16 cellular contexts compared by ENCODE assay signal in the genomic region with DNA sequence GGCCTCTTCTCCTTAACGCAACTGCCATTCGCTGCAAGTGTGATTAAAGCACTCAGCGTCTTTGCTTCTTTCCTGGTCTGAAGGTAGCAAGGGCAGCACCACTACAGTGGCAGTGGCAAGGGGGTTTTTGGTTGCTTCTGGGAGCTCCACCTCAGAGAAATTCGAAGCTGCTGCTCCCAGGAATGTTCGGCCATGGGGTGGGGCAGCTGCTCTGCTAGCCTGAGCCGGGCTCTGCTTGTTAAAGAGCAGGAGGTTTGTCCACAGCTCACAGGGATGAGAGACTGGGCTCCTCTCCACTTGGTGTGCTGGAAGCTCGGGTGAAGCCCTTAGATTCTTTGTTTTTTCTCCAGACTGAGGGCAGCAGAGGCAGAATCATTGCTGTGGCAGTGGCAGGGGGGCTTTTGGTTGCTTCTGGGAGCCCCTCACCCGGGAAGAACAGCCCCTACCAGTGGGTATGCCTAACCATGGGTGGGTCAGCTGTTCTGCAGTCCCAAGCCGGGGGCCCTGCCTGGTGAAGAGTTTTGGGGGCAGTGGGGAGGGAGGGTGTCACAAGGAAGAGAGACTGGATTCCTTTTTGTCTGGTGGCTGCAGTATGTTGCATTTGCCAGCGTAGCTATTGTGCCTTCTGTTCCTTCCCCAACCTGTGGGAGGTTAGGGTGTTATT.
DNase-seq lines count a peak whose midpoint lies in the region; ATAC-seq and TF ChIP-seq lines count a peak whose summit lies in the region.
"Had no signal": no experiment of that assay in that cellular context is flagged by ENCODE, and none has a peak within 500 bp of the region (broad histone marks: within the 10 kb centered on the region; RNA-seq: fewer than 3 reads in every experiment).

No MANE protein-coding gene starts in this region.

- no peaks in the 10 kb centered on the region for H3K9me3 Mint-ChIP-seq in activated T-helper 17 cell treated with anti-CD3 and anti-CD28 coated beads, Interleukin-2, amount 50 U/mL, for 72 hours
- peaks cover 8% of the 10 kb centered on the region for H3K9me3 Mint-ChIP-seq in activated naive CD4-positive, alpha-beta T cell treated with anti-CD3 and anti-CD28 coated beads for 36 hours
- H3K9me3 Mint-ChIP-seq in activated T-helper 1 cell treated with anti-CD3 and anti-CD28 coated beads, Interleukin-12 subunit alpha, Interleukin-12 subunit beta, Interleukin-2, Interleukin-4 antibody, amounts not matched to agents 30 ng/mL and 10 ng/mL and 1 ng/mL, durations not matched to agents 14 hours and 24 hours and 36 hours, result no peaks in the 10 kb centered on the region

- H2BK15ac ChIP-seq in neuronal stem cell (ENCODE audit: low read length), result peak overlapping the region; percentile 13

- intact Hi-C loops in heart right ventricle (cut with DNase I), result loop anchor here in 5 of 10 donors (5.0 to 10.0 kb wide), 2 partner anchors 113 to 115 kb away; no protein-coding TSS in a partner anchor
- intact Hi-C loops in activated naive CD4-positive, alpha-beta T cell treated with anti-CD3 and anti-CD28 coated beads for 36 hours (cut with micrococcal nuclease), result no loop called here
- intact Hi-C loops in activated T-helper 1 cell treated with anti-CD3 and anti-CD28 coated beads, Interleukin-12 subunit alpha, Interleukin-12 subunit beta, Interleukin-2, Interleukin-4 antibody, amounts not matched to agents 30 ng/mL and 10 ng/mL and 1 ng/mL, durations not matched to agents 14 hours and 24 hours and 36 hours (cut with micrococcal nuclease), result no loop called here

- H3K4me1 Mint-ChIP-seq in activated T-helper 17 cell treated with anti-CD3 and anti-CD28 coated beads, Interleukin-2, amount 50 U/mL, for 72 hours, result no peaks in the 10 kb centered on the region
- H3K4me1 Mint-ChIP-seq in activated naive CD4-positive, alpha-beta T cell treated with anti-CD3 and anti-CD28 coated beads for 36 hours (ENCODE audit: low read depth), result no peaks in the 10 kb centered on the region
- no peaks in the 10 kb centered on the region for H3K4me1 Mint-ChIP-seq in activated T-helper 1 cell treated with anti-CD3 and anti-CD28 coated beads, Interleukin-12 subunit alpha, Interleukin-12 subunit beta, Interleukin-2, Interleukin-4 antibody, amounts not matched to agents 30 ng/mL and 10 ng/mL and 1 ng/mL, durations not matched to agents 14 hours and 24 hours and 36 hours (ENCODE audit: low read depth)
- H3K4me1 Mint-ChIP-seq: activated CD4-positive, alpha-beta T cell treated with anti-CD3 and anti-CD28 coated beads for 36 hours had no signal

- WGBS in heart right ventricle, 2 donors, result 58 to 64% methylated on average over 10 of the region's 10 CpGs
- no CpG with 5 or more reads among the region's 10 CpGs for WGBS in neuronal stem cell (ENCODE audit: extremely low coverage in 2 of 2, insufficient read length in 2 of 2, insufficient replicate concordance in 1 of 2), 2 donors

- H3K18ac ChIP-seq in neuronal stem cell (ENCODE audit: low read length), result peak overlapping the region; percentile 86

- H3K36me3 ChIP-seq in heart right ventricle (no peaks in the 10 kb centered on the region), neuronal stem cell (replicated peaks in 1 of 2; ENCODE audit: control insufficient read depth in 2 of 2, insufficient read depth in 2 of 2, low read length in 2 of 2) (no peaks in the 10 kb centered on the region)
- H3K36me3 ChIP-seq: lower lobe of right lung, ovary had no signal

- H3K36me3 Mint-ChIP-seq in activated T-helper 17 cell treated with anti-CD3 and anti-CD28 coated beads, Interleukin-2, amount 50 U/mL, for 72 hours (ENCODE audit: low read depth), result no peaks in the 10 kb centered on the region
- H3K36me3 Mint-ChIP-seq in activated naive CD4-positive, alpha-beta T cell treated with anti-CD3 and anti-CD28 coated beads for 36 hours (ENCODE audit: low read depth), result no peaks in the 10 kb centered on the region
- H3K36me3 Mint-ChIP-seq in activated T-helper 1 cell treated with anti-CD3 and anti-CD28 coated beads, Interleukin-12 subunit alpha, Interleukin-12 subunit beta, Interleukin-2, Interleukin-4 antibody, amounts not matched to agents 30 ng/mL and 10 ng/mL and 1 ng/mL, durations not matched to agents 14 hours and 24 hours and 36 hours (ENCODE audit: low read depth), result no peaks in the 10 kb centered on the region

- peak overlapping the region; percentile 36 for H2AFZ ChIP-seq in neuronal stem cell (ENCODE audit: low read length)

- H3K4me3 ChIP-seq in heart right ventricle (no peak overlapping the region), neuronal stem cell (ENCODE audit: low read length in 2 of 2) (no peak overlapping the region)
- H3K4me3 ChIP-seq: lower lobe of right lung, ovary had no signal

- H2BK12ac ChIP-seq in neuronal stem cell (ENCODE audit: low read length), result no peak overlapping the region

- no peak overlapping the region for H4K91ac ChIP-seq in neuronal stem cell (ENCODE audit: low read depth, low read length, poor library complexity)

- no peak overlapping the region for H2BK5ac ChIP-seq in neuronal stem cell (ENCODE audit: low read length)

- H3K27ac ChIP-seq in heart right ventricle, result peak overlapping the region in 8 of 10 donors; percentile 7 to 60 (median 37)
- H3K27ac ChIP-seq in neuronal stem cell (replicated peaks; ENCODE audit: low read length), result no peak overlapping the region
- H3K27ac ChIP-seq: lower lobe of right lung, ovary had no signal

- H3K4me1 ChIP-seq in heart right ventricle (peaks cover 0 to 20% (median 11%) of the 10 kb centered on the region in 9 donors), neuronal stem cell (ENCODE audit: control insufficient read depth in 2 of 2, insufficient read depth in 1 of 2, low read depth in 1 of 2, low read length in 2 of 2) (peaks cover 4 to 12% of the 10 kb centered on the region in 2 donors)
- H3K4me1 ChIP-seq: lower lobe of right lung had no signal

- no peak overlapping the region for H3K4me2 ChIP-seq in neuronal stem cell (ENCODE audit: insufficient read depth, low read length, poor library complexity, severe bottlenecking)

- H2AK5ac ChIP-seq in neuronal stem cell (ENCODE audit: low read depth, low read length), result no peak overlapping the region

- no peak overlapping the region for H2BK120ac ChIP-seq in neuronal stem cell (ENCODE audit: low read depth, low read length)

- CTCF ChIA-PET in activated naive CD4-positive, alpha-beta T cell treated with anti-CD3 and anti-CD28 coated beads for 36 hours (lab: Charles Lee), result interaction anchor here (0.7 kb wide), 1 partner anchor 675 kb away, joined by 4 read pairs; no protein-coding TSS in a partner anchor

- no peak overlapping the region for H3K27ac Mint-ChIP-seq in activated T-helper 17 cell treated with anti-CD3 and anti-CD28 coated beads, Interleukin-2, amount 50 U/mL, for 72 hours
- no peak overlapping the region for H3K27ac Mint-ChIP-seq in activated naive CD4-positive, alpha-beta T cell treated with anti-CD3 and anti-CD28 coated beads for 36 hours
- H3K27ac Mint-ChIP-seq in activated T-helper 1 cell treated with anti-CD3 and anti-CD28 coated beads, Interleukin-12 subunit alpha, Interleukin-12 subunit beta, Interleukin-2, Interleukin-4 antibody, amounts not matched to agents 30 ng/mL and 10 ng/mL and 1 ng/mL, durations not matched to agents 14 hours and 24 hours and 36 hours, result no peak overlapping the region
- H3K27ac Mint-ChIP-seq: activated CD4-positive, alpha-beta T cell treated with anti-CD3 and anti-CD28 coated beads for 36 hours had no signal

- H3K14ac ChIP-seq in neuronal stem cell (ENCODE audit: low read length), result no peak overlapping the region

- H3K27me3 ChIP-seq in heart right ventricle, result no peaks in the 10 kb centered on the region
- no peaks in the 10 kb centered on the region for H3K27me3 ChIP-seq in neuronal stem cell (ENCODE audit: control insufficient read depth in 3 of 3, insufficient read depth in 3 of 3, low read depth in 1 of 3, low read length in 3 of 3)
- H3K27me3 ChIP-seq: ovary had no signal

- peak; percentile 6 for ATAC-seq in activated T-helper 17 cell treated with anti-CD3 and anti-CD28 coated beads, Interleukin-2, amount 50 U/mL, for 72 hours (replicated peaks)
- ATAC-seq in heart right ventricle (peak; percentile 73 to 94 (median 88)), HG03196 (IDR thresholded peaks at IDR 0.05; ENCODE audit: unreplicated experiment) (no peak)
- ATAC-seq: activated CD4-positive, alpha-beta T cell treated with anti-CD3 and anti-CD28 coated beads for 36 hours; Panc1 had no signal

- H3K9me3 ChIP-seq in heart right ventricle, result peaks cover 0 to 3% (median 0%) of the 10 kb centered on the region in 11 donors
- H3K9me3 ChIP-seq in neuronal stem cell (replicated peaks in 1 of 2; ENCODE audit: control insufficient read depth in 2 of 2, insufficient read depth in 1 of 2, low read depth in 1 of 2, low read length in 2 of 2), result no peaks in the 10 kb centered on the region
- H3K9me3 ChIP-seq: lower lobe of right lung, ovary had no signal

- peak in 5 of 9 donors; percentile 18 to 53 (median 48) for TF ChIP-seq CTCF in heart right ventricle (IDR thresholded peaks at IDR 0.05)

- H3K79me1 ChIP-seq in neuronal stem cell (ENCODE audit: low read depth, low read length), result peaks cover 2% of the 10 kb centered on the region

- H4K8ac ChIP-seq in neuronal stem cell (ENCODE audit: low read depth, low read length), result peak overlapping the region; percentile 74

- DNase-seq in EH (ENCODE audit: low read depth) (peak; percentile 46), heart right ventricle (peak; percentile 22 to 46), neuronal stem cell (ENCODE audit: low spot score) (no peak)
- DNase-seq in activated CD8-positive, alpha-beta memory T cell treated with anti-CD3 and anti-CD28 coated beads for 24 hours, result no peak
- DNase-seq in activated naive CD4-positive, alpha-beta T cell treated with anti-CD3 and anti-CD28 coated beads for 36 hours, result no peak
- no peak for DNase-seq in activated T-helper 1 cell treated with anti-CD3 and anti-CD28 coated beads, Interleukin-12 subunit alpha, Interleukin-12 subunit beta, Interleukin-2, Interleukin-4 antibody, amounts not matched to agents 30 ng/mL and 10 ng/mL and 1 ng/mL, durations not matched to agents 14 hours and 24 hours and 36 hours (ENCODE audit: low spot score)
- DNase-seq: activated CD4-positive, alpha-beta T cell treated with anti-CD3 and anti-CD28 coated beads for 36 hours; activated T-cell treated with anti-CD3 and anti-CD28 coated beads, Interleukin-2, amount 50 U/mL, for 4 hours; anterior cingulate cortex; lower lobe of right lung; NCI-H1092 treated with DMSO at 0.1 percent for 48 hours; NCI-H510A; ovary had no signal

- H3K4me3 Mint-ChIP-seq in activated T-helper 17 cell treated with anti-CD3 and anti-CD28 coated beads, Interleukin-2, amount 50 U/mL, for 72 hours, result no peak overlapping the region
- no peak overlapping the region for H3K4me3 Mint-ChIP-seq in activated naive CD4-positive, alpha-beta T cell treated with anti-CD3 and anti-CD28 coated beads for 36 hours
- H3K4me3 Mint-ChIP-seq in activated T-helper 1 cell treated with anti-CD3 and anti-CD28 coated beads, Interleukin-12 subunit alpha, Interleukin-12 subunit beta, Interleukin-2, Interleukin-4 antibody, amounts not matched to agents 30 ng/mL and 10 ng/mL and 1 ng/mL, durations not matched to agents 14 hours and 24 hours and 36 hours, result no peak overlapping the region
- H3K4me3 Mint-ChIP-seq: activated CD4-positive, alpha-beta T cell treated with anti-CD3 and anti-CD28 coated beads for 36 hours; activated T-cell treated with anti-CD3 and anti-CD28 coated beads, Interleukin-2, amount 50 U/mL, for 4 hours had no signal

- H3K4ac ChIP-seq in neuronal stem cell (ENCODE audit: low read length), result no peak overlapping the region

- peaks cover 9% of the 10 kb centered on the region for H3K27me3 Mint-ChIP-seq in activated T-helper 17 cell treated with anti-CD3 and anti-CD28 coated beads, Interleukin-2, amount 50 U/mL, for 72 hours
- peaks cover 2% of the 10 kb centered on the region for H3K27me3 Mint-ChIP-seq in activated naive CD4-positive, alpha-beta T cell treated with anti-CD3 and anti-CD28 coated beads for 36 hours (ENCODE audit: low read depth)
- no peaks in the 10 kb centered on the region for H3K27me3 Mint-ChIP-seq in activated T-helper 1 cell treated with anti-CD3 and anti-CD28 coated beads, Interleukin-12 subunit alpha, Interleukin-12 subunit beta, Interleukin-2, Interleukin-4 antibody, amounts not matched to agents 30 ng/mL and 10 ng/mL and 1 ng/mL, durations not matched to agents 14 hours and 24 hours and 36 hours (ENCODE audit: insufficient read depth)

- H3K23ac ChIP-seq in neuronal stem cell (ENCODE audit: low read depth, low read length, poor library complexity), result no peak overlapping the region

- H3K9ac ChIP-seq in neuronal stem cell (ENCODE audit: low read depth, low read length, poor library complexity), result no peak overlapping the region

Comparison
In these comparisons a context has a peak if more than half of its experiments do, and no peak if none do; other contexts are left out.
1. DNase-seq: peak in EH (single experiment) and heart right ventricle (2 of 2); none in neuronal stem cell (single experiment), activated CD8-positive, alpha-beta memory T cell treated with anti-CD3 and anti-CD28 coated beads for 24 hours (single experiment), activated naive CD4-positive, alpha-beta T cell treated with anti-CD3 and anti-CD28 coated beads for 36 hours (single experiment) and activated T-helper 1 cell treated with anti-CD3 and anti-CD28 coated beads, Interleukin-12 subunit alpha, Interleukin-12 subunit beta, Interleukin-2, Interleukin-4 antibody, amounts not matched to agents 30 ng/mL and 10 ng/mL and 1 ng/mL, durations not matched to agents 14 hours and 24 hours and 36 hours (single experiment).